Comparison of ENCODE assay signal across 17 cellular contexts in genomic region chr3:84963137-84963536, GRCh38. TPM values are rescaled to one million over a fixed set of nuclear protein-coding genes. Genes with fewer than 3 reads are reported as not detected.
"Had no signal": no experiment of that assay in that cellular context is flagged by ENCODE, and none has a peak within 500 bp of the region (broad histone marks: within the 10 kb centered on the region; RNA-seq: fewer than 3 reads in every experiment).

No MANE protein-coding gene starts in this region.

- ATAC-seq: activated naive CD4-positive, alpha-beta T cell treated with anti-CD3 and anti-CD28 coated beads, Interleukin-2, amount 50 U/mL, for 72 hours; body of pancreas; left lung; stimulated activated naive CD8-positive, alpha-beta T cell treated with anti-CD3 and anti-CD28 coated beads, Interleukin-15, amount 100 ng/mL, for 72 hours had no signal

- H3K36me3 ChIP-seq: left lung had no signal

- H3K9me3 Mint-ChIP-seq: central memory CD8-positive, alpha-beta T cell; nephron progenitor cell; stimulated activated naive CD8-positive, alpha-beta T cell treated with anti-CD3 and anti-CD28 coated beads, Interleukin-15, amount 100 ng/mL, for 72 hours; T-helper 1 cell treated with Interleukin-12 subunit alpha and Interleukin-12 subunit beta and Interleukin-4 antibody, amounts not matched to agents 30 μg/mL and 1 μg/mL, for 36 hours had no signal

- FAIRE-seq: keratinocyte had no signal

- DNase-seq: activated CD4-positive, alpha-beta T cell treated with anti-CD3 and anti-CD28 coated beads, Interleukin-2, amount 50 U/mL, for 4 hours; activated effector memory CD4-positive, alpha-beta T cell treated with anti-CD3 and anti-CD28 coated beads, Interleukin-2, amount 50 U/mL, for 16 hours; activated T-cell treated with anti-CD3 and anti-CD28 coated beads, Interleukin-2, amount 50 U/mL, for 24 hours; amniotic stem cell; body of pancreas; erythroblast; left lung; nephron progenitor cell; stimulated activated CD4-positive, alpha-beta T cell treated with anti-CD3 and anti-CD28 coated beads, Interleukin-4, amount 100 ng/mL, for 4 hours; stimulated activated naive CD8-positive, alpha-beta T cell treated with anti-CD3 and anti-CD28 coated beads, Interleukin-15, amount 100 ng/mL, for 72 hours; testis had no signal

- H3K9me3 ChIP-seq: body of pancreas, left lung, testis had no signal

- H3K27ac ChIP-seq: body of pancreas, left lung, testis had no signal

- H3K27me3 ChIP-seq: testis had no signal

- H3K4me3 ChIP-seq: body of pancreas, left lung, testis had no signal

- H3K27ac Mint-ChIP-seq: activated naive CD4-positive, alpha-beta T cell treated with anti-CD3 and anti-CD28 coated beads, Interleukin-2, amount 50 U/mL, for 72 hours; activated T-cell treated with anti-CD3 and anti-CD28 coated beads, Interleukin-2, amount 50 U/mL, for 24 hours; memory B cell; nephron progenitor cell; stimulated activated naive CD8-positive, alpha-beta T cell treated with anti-CD3 and anti-CD28 coated beads, Interleukin-15, amount 100 ng/mL, for 72 hours; T-helper 1 cell treated with Interleukin-12 subunit alpha and Interleukin-12 subunit beta and Interleukin-4 antibody, amounts not matched to agents 30 μg/mL and 1 μg/mL, for 36 hours had no signal

- H3K4me3 Mint-ChIP-seq: activated T-cell treated with anti-CD3 and anti-CD28 coated beads, Interleukin-2, amount 50 U/mL, for 24 hours; central memory CD8-positive, alpha-beta T cell; memory B cell; nephron progenitor cell; stimulated activated naive CD8-positive, alpha-beta T cell treated with anti-CD3 and anti-CD28 coated beads, Interleukin-15, amount 100 ng/mL, for 72 hours; T-helper 1 cell treated with Interleukin-12 subunit alpha and Interleukin-12 subunit beta and Interleukin-4 antibody, amounts not matched to agents 30 μg/mL and 1 μg/mL, for 36 hours had no signal

RNA-seq across cellular contexts. Expression of gene CADM2, which starts 4.3 kb away (rescaled TPM):
- total RNA-seq: activated naive CD4-positive, alpha-beta T cell treated with anti-CD3 and anti-CD28 coated beads, Interleukin-2, amount 50 U/mL, for 72 hours; renal cortical epithelial cell had no signal
- polyA plus RNA-seq: keratinocyte had no signal
